Comparison of ENCODE assay signal across 1 cellular context in genomic region chr1:84156210-84156621, GRCh38.
A peak's percentile ranks its signal among the peaks of the same experiment; 100 is the strongest.
TF ChIP-seq lines count a peak whose summit lies in the region.

No MANE protein-coding gene starts in this region.

TF ChIP-seq in SK-N-SH, 30 proteins besides CTCF, POLR2A, EP300 and RAD21 (continued from another document):
- TF ChIP-seq PBX3 (IDR thresholded peaks at IDR 0.05) (peak; percentile 97), ELF1 (IDR thresholded peaks at IDR 0.05) (no peak), ZBTB33 (IDR thresholded peaks at IDR 0.05; ENCODE audit: borderline replicate concordance, low read depth) (peak; percentile 57; the same call in 1 of the 2 replicates)
